In the genomic region with DNA sequence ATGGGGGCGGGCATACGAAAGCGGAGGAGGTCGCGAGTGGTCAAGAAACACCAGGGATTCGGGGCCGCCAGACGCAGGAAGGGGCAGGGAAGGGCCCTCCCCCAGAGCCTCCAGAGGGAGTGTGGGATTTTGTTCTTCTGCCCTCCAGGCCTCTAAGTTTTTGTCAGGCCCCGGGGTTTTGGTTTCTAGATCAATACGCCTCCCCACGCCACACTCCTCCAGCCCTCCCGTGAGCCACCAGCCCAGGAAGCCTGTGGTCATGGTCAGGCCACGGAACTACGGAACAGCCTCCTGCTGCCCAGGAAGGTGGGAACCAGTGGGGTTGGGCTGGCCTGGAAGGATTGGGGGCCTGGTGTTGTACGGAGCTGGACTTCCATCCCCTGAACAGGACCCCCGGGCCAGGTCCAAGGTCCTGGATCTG, we compare ENCODE assay signal across 1 cellular context.
TF ChIP-seq lines count a peak whose summit lies in the region.

No MANE protein-coding gene starts in this region.

TF ChIP-seq in HepG2, 621 proteins besides CTCF, POLR2A, EP300 and RAD21:
- TF ChIP-seq PAX8 (CRISPR knock-in tag; IDR thresholded peaks at IDR 0.05; ENCODE audit: borderline replicate concordance), result no peak
- TF ChIP-seq, protein P1, sequence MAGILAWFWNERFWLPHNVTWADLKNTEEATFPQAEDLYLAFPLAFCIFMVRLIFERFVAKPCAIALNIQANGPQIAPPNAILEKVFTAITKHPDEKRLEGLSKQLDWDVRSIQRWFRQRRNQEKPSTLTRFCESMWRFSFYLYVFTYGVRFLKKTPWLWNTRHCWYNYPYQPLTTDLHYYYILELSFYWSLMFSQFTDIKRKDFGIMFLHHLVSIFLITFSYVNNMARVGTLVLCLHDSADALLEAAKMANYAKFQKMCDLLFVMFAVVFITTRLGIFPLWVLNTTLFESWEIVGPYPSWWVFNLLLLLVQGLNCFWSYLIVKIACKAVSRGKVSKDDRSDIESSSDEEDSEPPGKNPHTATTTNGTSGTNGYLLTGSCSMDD (CRISPR knock-in tag; IDR thresholded peaks at IDR 0.05), result no peak
- TF ChIP-seq ZNF792 (CRISPR knock-in tag; IDR thresholded peaks at IDR 0.05), result no peak
- no peak for TF ChIP-seq ESRRA (CRISPR knock-in tag; IDR thresholded peaks at IDR 0.05; ENCODE audit: low read depth)
- TF ChIP-seq, protein P2, sequence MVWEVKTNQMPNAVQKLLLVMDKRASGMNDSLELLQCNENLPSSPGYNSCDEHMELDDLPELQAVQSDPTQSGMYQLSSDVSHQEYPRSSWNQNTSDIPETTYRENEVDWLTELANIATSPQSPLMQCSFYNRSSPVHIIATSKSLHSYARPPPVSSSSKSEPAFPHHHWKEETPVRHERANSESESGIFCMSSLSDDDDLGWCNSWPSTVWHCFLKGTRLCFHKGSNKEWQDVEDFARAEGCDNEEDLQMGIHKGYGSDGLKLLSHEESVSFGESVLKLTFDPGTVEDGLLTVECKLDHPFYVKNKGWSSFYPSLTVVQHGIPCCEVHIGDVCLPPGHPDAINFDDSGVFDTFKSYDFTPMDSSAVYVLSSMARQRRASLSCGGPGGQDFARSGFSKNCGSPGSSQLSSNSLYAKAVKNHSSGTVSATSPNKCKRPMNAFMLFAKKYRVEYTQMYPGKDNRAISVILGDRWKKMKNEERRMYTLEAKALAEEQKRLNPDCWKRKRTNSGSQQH (CRISPR knock-in tag; IDR thresholded peaks at IDR 0.05; ENCODE audit: low read depth), result no peak
